ENCODE assay signal across 1 cellular context in the genomic region with DNA sequence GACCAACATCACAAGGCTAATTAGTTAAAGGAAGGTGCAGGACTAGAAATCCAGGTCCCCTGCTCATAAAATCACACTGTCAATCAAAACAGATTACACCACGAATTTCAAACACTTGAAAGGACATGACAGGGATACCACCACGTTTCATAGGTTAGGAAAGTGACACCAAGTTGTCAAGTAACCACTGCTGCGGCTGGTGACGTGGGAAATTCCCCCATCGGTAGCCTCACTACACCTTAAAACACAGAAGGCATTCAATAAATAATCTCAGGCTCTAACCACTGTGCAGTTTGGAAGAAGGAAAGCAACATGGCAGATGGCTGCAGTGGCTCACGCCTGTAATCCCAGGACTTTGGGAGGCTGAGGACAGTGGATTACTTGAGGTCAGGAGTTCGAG. TPM values are rescaled to one million over a fixed set of nuclear protein-coding genes. Genes with fewer than 3 reads are reported as not detected.
"Had no signal": no experiment of that assay in that cellular context is flagged by ENCODE, and none has a peak within 500 bp of the region (broad histone marks: within the 10 kb centered on the region; RNA-seq: fewer than 3 reads in every experiment).

No MANE protein-coding gene starts in this region.

RNA-seq across cellular contexts. Expression of gene LIMS4, which starts 3.7 kb away (rescaled TPM):
- total RNA-seq: NCI-H460 had no signal
